16 cellular contexts compared by ENCODE assay signal in genomic region chr20:32436968-32437367, GRCh38.
DNase-seq lines count a peak whose midpoint lies in the region; ATAC-seq and TF ChIP-seq lines count a peak whose summit lies in the region.
"Had no signal": no experiment of that assay in that cellular context is flagged by ENCODE, and none has a peak within 500 bp of the region (broad histone marks: within the 10 kb centered on the region; RNA-seq: fewer than 3 reads in every experiment).

No MANE protein-coding gene starts in this region.

- no peak for ATAC-seq in natural killer cell treated with Interleukin-12 subunit alpha and Interleukin-12 subunit beta and Interleukin-15 and Interleukin-18, amount 100 ng/mL, for 72 hours
- no peak for ATAC-seq in natural killer cell

- intact Hi-C loops in activated CD4-positive, alpha-beta T cell treated with anti-CD3 and anti-CD28 coated beads, Interleukin-2, amount 10 ng/mL, durations not matched to agents 24 days and 14 days (cut with micrococcal nuclease), result no loop called here
- intact Hi-C loops in natural killer cell (cut with micrococcal nuclease), result no loop called here

- no peaks in the 10 kb centered on the region for H3K9me3 Mint-ChIP-seq in activated CD4-positive, alpha-beta T cell treated with anti-CD3 and anti-CD28 coated beads, Interleukin-2, amount 10 ng/mL, durations not matched to agents 24 days and 14 days
- H3K9me3 Mint-ChIP-seq in natural killer cell treated with Interleukin-12 subunit alpha and Interleukin-12 subunit beta and Interleukin-15 and Interleukin-18, amount 100 ng/mL, for 72 hours, result no peaks in the 10 kb centered on the region
- H3K9me3 Mint-ChIP-seq in natural killer cell, result no peaks in the 10 kb centered on the region
- no peaks in the 10 kb centered on the region for H3K9me3 Mint-ChIP-seq in endodermal cell
- H3K9me3 Mint-ChIP-seq: CD14-positive monocyte; CD8-positive, alpha-beta memory T cell had no signal

- 96 to 97% methylated on average over 7 of the region's 7 CpGs for WGBS in endodermal cell (ENCODE audit: insufficient coverage in 1 of 2, insufficient read length in 1 of 2), 2 experiments

- H3K4me3 ChIP-seq in endodermal cell (ENCODE audit: low read length), result no peak overlapping the region

- no peaks in the 10 kb centered on the region for H3K9me3 ChIP-seq in endodermal cell (ENCODE audit: control insufficient read depth, low read length)
- H3K9me3 ChIP-seq: Caco-2 had no signal

- H3K4me3 Mint-ChIP-seq in activated CD4-positive, alpha-beta T cell treated with anti-CD3 and anti-CD28 coated beads, Interleukin-2, amount 10 ng/mL, durations not matched to agents 24 days and 14 days, result no peak overlapping the region
- no peak overlapping the region for H3K4me3 Mint-ChIP-seq in natural killer cell treated with Interleukin-12 subunit alpha and Interleukin-12 subunit beta and Interleukin-15 and Interleukin-18, amount 100 ng/mL, for 72 hours
- H3K4me3 Mint-ChIP-seq in natural killer cell (no peak overlapping the region), endodermal cell (no peak overlapping the region)
- H3K4me3 Mint-ChIP-seq: B cell; CD14-positive monocyte; CD8-positive, alpha-beta memory T cell had no signal

- H3K27me3 Mint-ChIP-seq in activated CD4-positive, alpha-beta T cell treated with anti-CD3 and anti-CD28 coated beads, Interleukin-2, amount 10 ng/mL, durations not matched to agents 24 days and 14 days, result no peaks in the 10 kb centered on the region
- H3K27me3 Mint-ChIP-seq in natural killer cell treated with Interleukin-12 subunit alpha and Interleukin-12 subunit beta and Interleukin-15 and Interleukin-18, amount 100 ng/mL, for 72 hours, result no peaks in the 10 kb centered on the region
- H3K27me3 Mint-ChIP-seq in natural killer cell (ENCODE audit: low read depth in 2 of 2) (no peaks in the 10 kb centered on the region), endodermal cell (ENCODE audit: insufficient read depth) (no peaks in the 10 kb centered on the region)
- H3K27me3 Mint-ChIP-seq: B cell had no signal

- H3K27me3 ChIP-seq in endodermal cell (ENCODE audit: control insufficient read depth, insufficient read depth, low read length, poor library complexity, severe bottlenecking), result no peaks in the 10 kb centered on the region

- no peak overlapping the region for H3K9ac ChIP-seq in endodermal cell (ENCODE audit: extremely low read depth, low read length, poor library complexity, severe bottlenecking)

- no peak overlapping the region for H3K27ac ChIP-seq in endodermal cell (ENCODE audit: low read depth, low read length)
- H3K27ac ChIP-seq: HL-60 had no signal

- TF ChIP-seq CTCF in natural killer cell (IDR thresholded peaks at IDR 0.05), result no peak
- no peak for TF ChIP-seq CTCF in endodermal cell (conservative IDR thresholded peaks at IDR 0.05)

- peaks cover 80% of the 10 kb centered on the region for H3K36me3 ChIP-seq in endodermal cell (ENCODE audit: control insufficient read depth, insufficient read depth, low read length)

- peak overlapping the region; percentile 8 for H3K27ac Mint-ChIP-seq in activated CD4-positive, alpha-beta T cell treated with anti-CD3 and anti-CD28 coated beads, Interleukin-2, amount 10 ng/mL, durations not matched to agents 24 days and 14 days
- H3K27ac Mint-ChIP-seq in natural killer cell treated with Interleukin-12 subunit alpha and Interleukin-12 subunit beta and Interleukin-15 and Interleukin-18, amount 100 ng/mL, for 72 hours, result no peak overlapping the region
- H3K27ac Mint-ChIP-seq in natural killer cell (no peak overlapping the region), endodermal cell (no peak overlapping the region)
- H3K27ac Mint-ChIP-seq: B cell had no signal

- DNase-seq in activated CD4-positive, alpha-beta T cell treated with anti-CD3 and anti-CD28 coated beads, Interleukin-2, amount 10 ng/mL, durations not matched to agents 24 days and 14 days, result no peak
- no peak for DNase-seq in activated CD4-positive, alpha-beta T cell treated with anti-CD3 and anti-CD28 coated beads for 1 hour
- peak; percentile 10 for DNase-seq in natural killer cell treated with Interleukin-12 subunit alpha and Interleukin-12 subunit beta and Interleukin-15 and Interleukin-18, amount 100 ng/mL, for 72 hours (ENCODE audit: low spot score)
- no peak for DNase-seq in natural killer cell
- peak; percentile 18 for DNase-seq in endodermal cell
- no peak for DNase-seq in AG08396 (ENCODE audit: low spot score)
- no peak for DNase-seq in AG20443 (ENCODE audit: low spot score)
- DNase-seq in H4 (ENCODE audit: low spot score), result no peak
- DNase-seq: 8988T, DND-41, GDM1 had no signal

- no peaks in the 10 kb centered on the region for H3K4me1 ChIP-seq in endodermal cell (ENCODE audit: control insufficient read depth, insufficient read depth, low read length)
- H3K4me1 ChIP-seq: Caco-2 had no signal

- H3K36me3 Mint-ChIP-seq in activated CD4-positive, alpha-beta T cell treated with anti-CD3 and anti-CD28 coated beads, Interleukin-2, amount 10 ng/mL, durations not matched to agents 24 days and 14 days (ENCODE audit: low read depth), result peaks cover 54% of the 10 kb centered on the region
- peaks cover 13% of the 10 kb centered on the region for H3K36me3 Mint-ChIP-seq in natural killer cell treated with Interleukin-12 subunit alpha and Interleukin-12 subunit beta and Interleukin-15 and Interleukin-18, amount 100 ng/mL, for 72 hours
- H3K36me3 Mint-ChIP-seq in natural killer cell (peaks cover 17% of the 10 kb centered on the region), endodermal cell (ENCODE audit: low read depth) (peaks cover 65% of the 10 kb centered on the region)

- peaks cover 12% of the 10 kb centered on the region for H3K4me1 Mint-ChIP-seq in activated CD4-positive, alpha-beta T cell treated with anti-CD3 and anti-CD28 coated beads, Interleukin-2, amount 10 ng/mL, durations not matched to agents 24 days and 14 days
- H3K4me1 Mint-ChIP-seq in natural killer cell treated with Interleukin-12 subunit alpha and Interleukin-12 subunit beta and Interleukin-15 and Interleukin-18, amount 100 ng/mL, for 72 hours (ENCODE audit: low read depth in 2 of 2), result peaks cover 27 to 29% of the 10 kb centered on the region in 2 donors
- H3K4me1 Mint-ChIP-seq in natural killer cell (peaks cover 25 to 33% of the 10 kb centered on the region in 2 donors), endodermal cell (peaks cover 16% of the 10 kb centered on the region)
- H3K4me1 Mint-ChIP-seq: CD14-positive monocyte had no signal

Comparison
In these comparisons a context has a peak if more than half of its experiments do, and no peak if none do; other contexts are left out.
1. DNase-seq: peak in natural killer cell treated with Interleukin-12 subunit alpha and Interleukin-12 subunit beta and Interleukin-15 and Interleukin-18, amount 100 ng/mL, for 72 hours (single experiment) and endodermal cell (single experiment); none in activated CD4-positive, alpha-beta T cell treated with anti-CD3 and anti-CD28 coated beads, Interleukin-2, amount 10 ng/mL, durations not matched to agents 24 days and 14 days (single experiment), activated CD4-positive, alpha-beta T cell treated with anti-CD3 and anti-CD28 coated beads for 1 hour (single experiment), natural killer cell (single experiment), AG08396 (single experiment), AG20443 (single experiment) and H4 (single experiment).